Comparison of ENCODE assay signal across 25 cellular contexts in genomic region chr3:99838755-99839154, GRCh38.
"Had no signal": no experiment of that assay in that cellular context is flagged by ENCODE, and none has a peak within 500 bp of the region (broad histone marks: within the 10 kb centered on the region; RNA-seq: fewer than 3 reads in every experiment).

No MANE protein-coding gene starts in this region.

- H3K4me3 ChIP-seq: colonic mucosa, coronary artery, dorsolateral prefrontal cortex, esophagus muscularis mucosa, esophagus squamous epithelium, gastroesophageal sphincter, heart left ventricle, heart right ventricle, hepatocyte had no signal

- H3K27me3 Mint-ChIP-seq: dendritic cell treated with granulocyte-macrophage colony-stimulating factor and Interleukin-4, amounts not matched to agents 40 ng/mL and 50 ng/mL, for 4 days; effector memory CD8-positive, alpha-beta T cell had no signal

- DNase-seq: colonic mucosa; cortex of kidney; dermis blood vessel endothelial cell; dorsolateral prefrontal cortex; effector CD4-positive, alpha-beta T cell; effector CD8-positive, alpha-beta T cell; effector memory CD4-positive, alpha-beta T cell; effector memory CD8-positive, alpha-beta T cell; endodermal cell; erythroblast; esophagus squamous epithelium; foreskin fibroblast; foreskin keratinocyte; foreskin melanocyte; glutamatergic neuron; head of caudate nucleus; heart left ventricle; heart right ventricle had no signal

- H3K9me3 Mint-ChIP-seq: dendritic cell treated with granulocyte-macrophage colony-stimulating factor and Interleukin-4, amounts not matched to agents 40 ng/mL and 50 ng/mL, for 4 days; effector memory CD8-positive, alpha-beta T cell; endodermal cell had no signal

- H3K4me1 ChIP-seq: colonic mucosa had no signal

- H2AFZ ChIP-seq: hepatocyte had no signal

- H3K9me3 ChIP-seq: colonic mucosa, esophagus muscularis mucosa, esophagus squamous epithelium, gastroesophageal sphincter, heart left ventricle, heart right ventricle had no signal

- H3K4me1 Mint-ChIP-seq: endodermal cell had no signal

- ATAC-seq: effector memory CD8-positive, alpha-beta T cell; esophagus mucosa; foreskin keratinocyte; gastroesophageal sphincter; heart left ventricle; heart right ventricle had no signal

- H3K27me3 ChIP-seq: colonic mucosa, dorsolateral prefrontal cortex, esophagus muscularis mucosa, esophagus squamous epithelium, foreskin keratinocyte, gastroesophageal sphincter, heart left ventricle, heart right ventricle, hepatocyte had no signal

- H3K4me2 ChIP-seq: hepatocyte had no signal

- H3K4me3 Mint-ChIP-seq: dendritic cell treated with granulocyte-macrophage colony-stimulating factor and Interleukin-4, amounts not matched to agents 40 ng/mL and 50 ng/mL, for 4 days; effector memory CD8-positive, alpha-beta T cell; endodermal cell had no signal

- H3K27ac ChIP-seq: colonic mucosa, coronary artery, dorsolateral prefrontal cortex, epithelial cell of prostate, esophagus muscularis mucosa, esophagus squamous epithelium, foreskin keratinocyte, gastroesophageal sphincter, heart left ventricle, heart right ventricle, hepatocyte had no signal

- H3K27ac Mint-ChIP-seq: dendritic cell treated with granulocyte-macrophage colony-stimulating factor and Interleukin-4, amounts not matched to agents 40 ng/mL and 50 ng/mL, for 4 days; effector memory CD8-positive, alpha-beta T cell; endodermal cell had no signal

- H3K36me3 ChIP-seq: colonic mucosa, esophagus muscularis mucosa, esophagus squamous epithelium had no signal
